In genomic region chr3:129525341-129525968, GRCh38 we compare ENCODE assay signal across 12 cellular contexts. TPM values are rescaled to one million over a fixed set of nuclear protein-coding genes. Genes with fewer than 3 reads are reported as not detected.
A peak's percentile ranks its signal among the peaks of the same experiment; 100 is the strongest.
DNase-seq lines count a peak whose midpoint lies in the region; ATAC-seq and TF ChIP-seq lines count a peak whose summit lies in the region.
"Had no signal": no experiment of that assay in that cellular context is flagged by ENCODE, and none has a peak within 500 bp of the region (broad histone marks: within the 10 kb centered on the region; RNA-seq: fewer than 3 reads in every experiment).

No MANE protein-coding gene starts in this region.

- DNase-seq in AG09309 (ENCODE audit: low read depth) (peak; percentile 18), GM12865 (ENCODE audit: low read depth) (peak; percentile 3), adipocyte (ENCODE audit: low read depth) (peak; percentile 42), hepatic stellate cell (ENCODE audit: low spot score) (peak; percentile 64), cerebellar cortex (ENCODE audit: low spot score) (no peak), Calu3 (no peak), left colon (no peak)
- DNase-seq: NCI-H1092 treated with DMSO at 0.1 percent for 48 hours had no signal

- no peak for TF ChIP-seq CTCF in AG09309 (IDR thresholded peaks at IDR 0.05; ENCODE audit: control insufficient read depth, insufficient read depth, low read depth, low read length, missing control alignments)
- no peak for TF ChIP-seq CTCF in GM12865 (IDR thresholded peaks at IDR 0.05; ENCODE audit: insufficient read depth, low read depth, low read length, missing control alignments)
- TF ChIP-seq CTCF in Calu3 (IDR thresholded peaks at IDR 0.05; ENCODE audit: unreplicated experiment) = no peak

- no peaks in the 10 kb centered on the region for H3K9me3 ChIP-seq in adipocyte (ENCODE audit: control insufficient read depth, low read length)
- H3K9me3 ChIP-seq: body of pancreas had no signal

- H3K36me3 Mint-ChIP-seq in Calu3 (ENCODE audit: insufficient read depth, unreplicated experiment) = no peaks in the 10 kb centered on the region

- no peaks in the 10 kb centered on the region for H3K36me3 ChIP-seq in adipocyte (ENCODE audit: control insufficient read depth, insufficient read depth, low read length, severe bottlenecking)

- CTCF ChIA-PET in Calu3 (lab: Charles Lee) = interaction anchor here (0.8 kb wide), 1 partner anchor 149 kb away, joined by 3 read pairs; no protein-coding TSS in a partner anchor

- no peaks in the 10 kb centered on the region for H3K27me3 ChIP-seq in adipocyte (replicated peaks; ENCODE audit: control insufficient read depth, insufficient read depth, low read length)
- H3K27me3 ChIP-seq: body of pancreas had no signal

- no peak overlapping the region for H3K9ac ChIP-seq in adipocyte (ENCODE audit: low read length)

- intact Hi-C loops in Calu3 (cut with micrococcal nuclease; ENCODE audit: unreplicated experiment) (no loop called here), left colon (cut with DNase I, micrococcal nuclease) (no loop called here)

- peaks cover 5% of the 10 kb centered on the region for H3K4me1 Mint-ChIP-seq in Calu3 (ENCODE audit: low read depth, unreplicated experiment)

- H3K27ac Mint-ChIP-seq in Calu3 (ENCODE audit: unreplicated experiment) = no peak overlapping the region

- no peak overlapping the region for H3K4me3 Mint-ChIP-seq in Calu3 (ENCODE audit: low read depth, unreplicated experiment)

- no peak overlapping the region for H3K4me3 ChIP-seq in AG09309 (ENCODE audit: control insufficient read depth, low read depth, low read length)
- H3K4me3 ChIP-seq in GM12865 (ENCODE audit: low read depth, low read length) = no peak overlapping the region
- H3K4me3 ChIP-seq in adipocyte (ENCODE audit: low read length) = no peak overlapping the region
- H3K4me3 ChIP-seq: body of pancreas, smooth muscle cell had no signal

- peaks cover 17% of the 10 kb centered on the region for H3K4me1 ChIP-seq in adipocyte (ENCODE audit: control insufficient read depth, insufficient read depth, low read length)
- H3K4me1 ChIP-seq: body of pancreas had no signal

- ATAC-seq in HG02973 (IDR thresholded peaks at IDR 0.05; ENCODE audit: unreplicated experiment) = no peak
- no peak for ATAC-seq in left colon
- ATAC-seq: body of pancreas had no signal

- peaks cover 55% of the 10 kb centered on the region for H3K27me3 Mint-ChIP-seq in Calu3 (ENCODE audit: unreplicated experiment)

- no TSS peak for BruUV-seq in Calu3 (replicated peaks; lab: Mats Ljungman, UMichigan)

- H3K9me3 Mint-ChIP-seq in Calu3 (ENCODE audit: low read depth, unreplicated experiment) = no peaks in the 10 kb centered on the region

RNA-seq across cellular contexts. Expression of gene RHO, which starts 3.0 kb away (rescaled TPM):
- total RNA-seq in Calu3 (2022) = not detected in 2 replicates
- not detected for total RNA-seq in left colon
- total RNA-seq: body of pancreas, epithelial cell of proximal tubule had no signal

RNA-seq across cellular contexts. Expression of gene H1-8, which starts 17.5 kb away (rescaled TPM):
- total RNA-seq in Calu3 (2022) (not detected in 2 replicates), left colon (not detected)
- total RNA-seq: body of pancreas, epithelial cell of proximal tubule, smooth muscle cell had no signal

Comparison
In these comparisons a context has a peak if more than half of its experiments do, and no peak if none do; other contexts are left out.
1. DNase-seq: peak in AG09309 (single experiment), GM12865 (single experiment), adipocyte (single experiment) and hepatic stellate cell (single experiment); none in cerebellar cortex (single experiment), Calu3 (single experiment) and left colon (0 of 2).